Comparison of ENCODE assay signal across 9 cellular contexts in genomic region chr11:65445101-65445603, GRCh38. TPM values are rescaled to one million over a fixed set of nuclear protein-coding genes. Genes with fewer than 3 reads are reported as not detected.
DNase-seq lines count a peak whose midpoint lies in the region; ATAC-seq and TF ChIP-seq lines count a peak whose summit lies in the region.
"Had no signal": no experiment of that assay in that cellular context is flagged by ENCODE, and none has a peak within 500 bp of the region (broad histone marks: within the 10 kb centered on the region; RNA-seq: fewer than 3 reads in every experiment).

No MANE protein-coding gene starts in this region.

- no peaks in the 10 kb centered on the region for H3K27me3 ChIP-seq in DND-41 (ENCODE audit: insufficient read depth, low read length, poor library complexity)
- H3K27me3 ChIP-seq in osteoblast (ENCODE audit: insufficient read depth, low read length): no peaks in the 10 kb centered on the region

- H3K4me3 ChIP-seq in DND-41 (ENCODE audit: low read depth in 1 of 2, low read length in 2 of 2): no peak overlapping the region
- H3K4me3 ChIP-seq in epithelial cell of esophagus (ENCODE audit: low read length): no peak overlapping the region
- H3K4me3 ChIP-seq in osteoblast (ENCODE audit: insufficient read depth, low read length): no peak overlapping the region

- ATAC-seq in DND-41 (ENCODE audit: insufficient read depth, low read depth) (peak; percentile 13), SK-N-SH treated with all-trans-retinoic acid at 6 μM for 48 hours (no peak), HG02610 (IDR thresholded peaks at IDR 0.05; ENCODE audit: unreplicated experiment) (no peak), HG02981 (IDR thresholded peaks at IDR 0.05; ENCODE audit: unreplicated experiment) (no peak)

- H4K20me1 ChIP-seq in DND-41 (ENCODE audit: insufficient read depth, low read length): peaks cover 25% of the 10 kb centered on the region
- H4K20me1 ChIP-seq in osteoblast (ENCODE audit: insufficient read depth, low read length): peaks cover 78% of the 10 kb centered on the region

- TF ChIP-seq CTCF in DND-41 (IDR thresholded peaks at IDR 0.05; ENCODE audit: borderline replicate concordance, extremely low read depth, low read length, poor library complexity, severe bottlenecking) (no peak), epithelial cell of esophagus (IDR thresholded peaks at IDR 0.05; ENCODE audit: insufficient read depth, low read depth, low read length, missing control alignments) (no peak), osteoblast (IDR thresholded peaks at IDR 0.05; ENCODE audit: extremely low read depth, low read depth, low read length) (no peak)

- H2AFZ ChIP-seq in DND-41 (ENCODE audit: low read depth, low read length) (no peak overlapping the region), osteoblast (ENCODE audit: low read length) (no peak overlapping the region)

- DNase-seq in DND-41 (no peak), epithelial cell of esophagus (ENCODE audit: low read depth) (peak; percentile 66), osteoblast (ENCODE audit: insufficient read length, low spot score, missing footprints) (no peak), kidney tubule cell (ENCODE audit: low spot score) (no peak), amygdala (lab: John Stamatoyannopoulos, UW) (no peak)
- DNase-seq: NCI-H1092 treated with DMSO at 0.1 percent for 48 hours had no signal

- no peaks in the 10 kb centered on the region for H3K79me2 ChIP-seq in DND-41 (ENCODE audit: insufficient read depth, low read length)
- H3K79me2 ChIP-seq in osteoblast (ENCODE audit: insufficient read depth, low read length): peaks cover 69% of the 10 kb centered on the region

- no peak overlapping the region for H3K27ac ChIP-seq in DND-41 (ENCODE audit: low read length)
- peak overlapping the region; percentile 75 for H3K27ac ChIP-seq in osteoblast (ENCODE audit: low read depth, low read length)

- H3K4me1 ChIP-seq in DND-41 (ENCODE audit: insufficient read depth, low read length) (0 out of 2 replicates have a peak, but pooled peaks cover 3% of the 10 kb centered on the region), osteoblast (ENCODE audit: insufficient read depth, low read length) (peaks cover 41% of the 10 kb centered on the region)

- H3K9ac ChIP-seq in DND-41 (ENCODE audit: low read depth, low read length): no peak overlapping the region

- no peak overlapping the region for H3K4me2 ChIP-seq in DND-41 (ENCODE audit: insufficient read depth, low read length)
- H3K4me2 ChIP-seq in osteoblast (ENCODE audit: insufficient read depth, low read length): no peak overlapping the region

- H3K36me3 ChIP-seq in DND-41 (ENCODE audit: insufficient read depth, low read length) (no peaks in the 10 kb centered on the region), osteoblast (ENCODE audit: insufficient read depth, low read length) (peaks cover 68% of the 10 kb centered on the region)

- H3K9me3 ChIP-seq in DND-41 (ENCODE audit: insufficient read depth, low read length, severe bottlenecking): no peaks in the 10 kb centered on the region
- no peaks in the 10 kb centered on the region for H3K9me3 ChIP-seq in osteoblast (ENCODE audit: low read depth, low read length)

TF ChIP-seq in SK-N-SH treated with all-trans-retinoic acid at 6 μM for 48 hours, 23 proteins besides CTCF, POLR2A, EP300 and RAD21:
- TF ChIP-seq ZC3H10 (CRISPR knock-in tag; IDR thresholded peaks at IDR 0.05): peak; percentile 80
- 0 out of 2 replicates have a peak, but pooled peaks have one; percentile 22 for TF ChIP-seq RARB (CRISPR knock-in tag; IDR thresholded peaks at IDR 0.05)
- TF ChIP-seq TOX (CRISPR knock-in tag; IDR thresholded peaks at IDR 0.05; ENCODE audit: borderline replicate concordance): peak; percentile 38; the same call in 1 of the 2 replicates
- TF ChIP-seq OSR1 (CRISPR knock-in tag; IDR thresholded peaks at IDR 0.05): no peak
- TF ChIP-seq ZNF70 (CRISPR knock-in tag; IDR thresholded peaks at IDR 0.05): 0 out of 2 replicates have a peak, but pooled peaks have one; percentile 20
- no peak for TF ChIP-seq ISL1 (CRISPR knock-in tag; IDR thresholded peaks at IDR 0.05)
- TF ChIP-seq CSDC2 (CRISPR knock-in tag; IDR thresholded peaks at IDR 0.05): no peak
- peak; percentile 39; the same call in 1 of the 2 replicates for TF ChIP-seq CSRNP3 (CRISPR knock-in tag; IDR thresholded peaks at IDR 0.05)

RNA-seq across cellular contexts. Expression of gene NEAT1, which starts 22.6 kb away (rescaled TPM):
- 818 and 1,122 TPM in 2 replicates for total RNA-seq in osteoblast

RNA-seq across cellular contexts. Expression of gene MALAT1, which starts 53.7 kb away (rescaled TPM):
- total RNA-seq in osteoblast: 19,002 and 21,612 TPM in 2 replicates

RNA-seq across cellular contexts. Expression of gene FRMD8, which starts 58.7 kb away (rescaled TPM):
- 62.2 and 78.2 TPM in 2 replicates for total RNA-seq in osteoblast
